1 cellular context compared by ENCODE assay signal in genomic region chr7:128838109-128838779, GRCh38.
TF ChIP-seq lines count a peak whose summit lies in the region.

No MANE protein-coding gene starts in this region.

TF ChIP-seq in GM12878, 131 proteins besides CTCF, POLR2A, EP300 and RAD21:
- TF ChIP-seq IKZF1 (conservative IDR thresholded peaks at IDR 0.05) = no peak
- TF ChIP-seq, protein P1, sequence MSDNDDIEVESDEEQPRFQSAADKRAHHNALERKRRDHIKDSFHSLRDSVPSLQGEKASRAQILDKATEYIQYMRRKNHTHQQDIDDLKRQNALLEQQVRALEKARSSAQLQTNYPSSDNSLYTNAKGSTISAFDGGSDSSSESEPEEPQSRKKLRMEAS (IDR thresholded peaks at IDR 0.05; ENCODE audit: low read depth, low read length) = no peak
- TF ChIP-seq NR2C1 (IDR thresholded peaks at IDR 0.05) = peak; percentile 78
- peak; percentile 58 for TF ChIP-seq NR2C2 (IDR thresholded peaks at IDR 0.05; ENCODE audit: borderline replicate concordance, control insufficient read depth, insufficient read length, low read depth)
- peak; percentile 69 for TF ChIP-seq NR2F1 (conservative IDR thresholded peaks at IDR 0.05)
- no peak for TF ChIP-seq NFXL1 (IDR thresholded peaks at IDR 0.05; ENCODE audit: borderline replicate concordance)
